Comparison of ENCODE assay signal across 28 cellular contexts in genomic region chr18:51433296-51433695, GRCh38.
"Had no signal": no experiment of that assay in that cellular context is flagged by ENCODE, and none has a peak within 500 bp of the region (broad histone marks: within the 10 kb centered on the region; RNA-seq: fewer than 3 reads in every experiment).

No MANE protein-coding gene starts in this region.

- H3K27me3 ChIP-seq: ascending aorta had no signal

- H3K36me3 ChIP-seq: adrenal gland, ascending aorta, WERI-Rb-1 had no signal

- H3K4me1 ChIP-seq: adrenal gland, ascending aorta had no signal

- DNase-seq: activated CD4-positive, alpha-beta memory T cell treated with anti-CD3 and anti-CD28 coated beads, Interleukin-2, amount 10 ng/mL, durations not matched to agents 7 days and 5 days; activated CD4-positive, alpha-beta T cell treated with anti-CD3 and anti-CD28 coated beads for 1 hour; activated CD4-positive, alpha-beta T cell treated with anti-CD3 and anti-CD28 coated beads for 36 hours; activated CD4-positive, alpha-beta T cell treated with anti-CD3 and anti-CD28 coated beads for 48 hours; activated CD4-positive, alpha-beta T cell treated with anti-CD3 and anti-CD28 coated beads, Interleukin-2, amount 10 ng/mL, durations not matched to agents 7 days and 5 days; activated CD4-positive, alpha-beta T cell treated with anti-CD3 and anti-CD28 coated beads, Interleukin-2, amount 50 U/mL, for 48 hours; activated CD4-positive, CD25-positive, alpha-beta regulatory T cell; activated CD8-positive, alpha-beta memory T cell treated with anti-CD3 and anti-CD28 coated beads, Interleukin-2, amount 50 U/mL, for 4 hours; activated effector memory CD4-positive, alpha-beta T cell treated with anti-CD3 and anti-CD28 coated beads, Interleukin-2, amount 50 U/mL, for 16 hours; activated gamma-delta T cell treated with Interleukin-2 at 50 U/mL for 16 hours; activated naive CD4-positive, alpha-beta T cell; activated naive CD4-positive, alpha-beta T cell treated with anti-CD3 and anti-CD28 coated beads for 36 hours; activated naive CD4-positive, alpha-beta T cell treated with anti-CD3 and anti-CD28 coated beads, Interleukin-2, amount 50 U/mL, for 16 hours; activated naive CD8-positive, alpha-beta T cell treated with anti-CD3 and anti-CD28 coated beads for 36 hours; activated T-cell treated with anti-CD3 and anti-CD28 coated beads for 4 hours; activated T-cell treated with anti-CD3 and anti-CD28 coated beads, Interleukin-2, amount 50 U/mL, for 1 hour; activated T-cell treated with anti-CD3 and anti-CD28 coated beads, Interleukin-2, amount 50 U/mL, for 4 hours; activated T-cell treated with anti-CD3 and anti-CD28 coated beads, Interleukin-2, amount 50 U/mL, for 72 hours; adrenal gland; amygdala; anterior cingulate cortex; central memory CD4-positive, alpha-beta T cell; SW 1271; T-helper 1 cell; T-helper 2 cell; T-helper 9 cell; WERI-Rb-1 had no signal

- H3K9me3 ChIP-seq: adrenal gland, ascending aorta had no signal

- H3K4me3 ChIP-seq: adrenal gland, ascending aorta had no signal

- H3K27ac ChIP-seq: adrenal gland, ascending aorta, WERI-Rb-1 had no signal
